In genomic region chr11:69948256-69949141, GRCh38 we compare ENCODE assay signal across 11 cellular contexts.
DNase-seq lines count a peak whose midpoint lies in the region; ATAC-seq, FAIRE-seq and TF ChIP-seq lines count a peak whose summit lies in the region.
"Had no signal": no experiment of that assay in that cellular context is flagged by ENCODE, and none has a peak within 500 bp of the region (broad histone marks: within the 10 kb centered on the region; RNA-seq: fewer than 3 reads in every experiment).

No MANE protein-coding gene starts in this region.

- 25% methylated on average over 19 of the region's 24 CpGs for WGBS in HepG2 (ENCODE audit: low lambda C conversion rate)

- POLR2A ChIA-PET in HepG2 (lab: Yijun Ruan, JAX), result no interaction called here

- DNase-seq in 8988T (peak; percentile 65), HT1080 (ENCODE audit: low read depth) (peak; percentile 89), brain microvascular endothelial cell (peak; percentile 56), HepG2 (ENCODE audit: low spot score) (peak; percentile 35), NK-92 (lab: John Stamatoyannopoulos, UW; ENCODE audit: unreplicated experiment) (no peak), occipital lobe (lab: John Stamatoyannopoulos, UW) (no peak)
- DNase-seq in activated CD4-positive, alpha-beta T cell treated with anti-CD3 and anti-CD28 coated beads, Interleukin-2, amount 50 U/mL, for 4 hours, result no peak
- DNase-seq in stimulated activated CD8-positive, alpha-beta memory T cell treated with anti-CD3 and anti-CD28 coated beads, Interleukin-4, amount 100 ng/mL, for 48 hours, result no peak
- DNase-seq: NCI-H1436; stimulated activated naive CD4-positive, alpha-beta T cell had no signal

- no peaks in the 10 kb centered on the region for H3K4me1 ChIP-seq in HepG2 (ENCODE audit: insufficient read depth, low read length)

- H3K4me2 ChIP-seq in HepG2 (ENCODE audit: low read depth, low read length), result no peak overlapping the region

- TF ChIP-seq POLR2A in HepG2 (IDR thresholded peaks at IDR 0.05; ENCODE audit: insufficient read depth in 1 of 2, low read depth in 2 of 2, low read length in 2 of 2), result no peak

- peak; percentile 32 for TF ChIP-seq CTCF in brain microvascular endothelial cell (IDR thresholded peaks at IDR 0.05; ENCODE audit: low read depth, low read length, missing control alignments)
- peak; percentile 65 for TF ChIP-seq CTCF in HepG2 (CRISPR knock-in tag; IDR thresholded peaks at IDR 0.05)

- CTCF ChIA-PET in HepG2 (lab: Yijun Ruan, JAX; ENCODE audit: low intra/inter-chr PET ratio, low total read pairs), result no interaction called here

- peaks cover 2% of the 10 kb centered on the region; the same call in 1 of the 2 replicates for H4K20me1 ChIP-seq in HepG2 (ENCODE audit: insufficient read depth, low read length)

- FAIRE-seq in HepG2 (lab: Jason Lieb, UNC), result no peak

- intact Hi-C loops in HepG2 (cut with micrococcal nuclease; ENCODE audit: unreplicated experiment), result no loop called here

- no peaks in the 10 kb centered on the region for H3K36me3 ChIP-seq in brain microvascular endothelial cell (replicated peaks)
- no peaks in the 10 kb centered on the region for H3K36me3 ChIP-seq in HepG2 (replicated peaks in 1 of 2; ENCODE audit: control insufficient read depth in 1 of 2, insufficient read depth in 2 of 2, low read length in 2 of 2)
- H3K36me3 ChIP-seq: right lobe of liver had no signal

- H3K27me3 ChIP-seq in brain microvascular endothelial cell (replicated peaks) (no peaks in the 10 kb centered on the region), HepG2 (ENCODE audit: control insufficient read depth in 1 of 2, insufficient read depth in 2 of 2, low read length in 2 of 2) (peaks cover 5 to 19% of the 10 kb centered on the region in 2 experiments; a peak in 2 of 5 replicates)
- H3K27me3 ChIP-seq: right lobe of liver had no signal

- TF ChIP-seq EP300 in HepG2 (IDR thresholded peaks at IDR 0.05; ENCODE audit: low read depth in 2 of 2, low read length in 2 of 2) (no peak), HepG2 (CRISPR knock-in tag; IDR thresholded peaks at IDR 0.05; ENCODE audit: borderline replicate concordance) (no peak)

- no peak overlapping the region for H3K9ac ChIP-seq in HepG2 (ENCODE audit: insufficient read depth, low read depth, low read length)

- no TSS peak for BruUV-seq in HepG2 (replicated peaks; lab: Mats Ljungman, UMichigan)

- TF ChIP-seq RAD21 in HepG2 (CRISPR knock-in tag; IDR thresholded peaks at IDR 0.05), result peak; percentile 46

- no peak overlapping the region for H2AFZ ChIP-seq in HepG2 (ENCODE audit: low read length)

- peak; percentile 41 for ATAC-seq in HepG2

- peaks cover 11% of the 10 kb centered on the region for H3K9me3 ChIP-seq in HepG2 (ENCODE audit: low read length)
- H3K9me3 ChIP-seq: right lobe of liver had no signal

- H3K27ac ChIP-seq in brain microvascular endothelial cell (peak overlapping the region; percentile 40), HepG2 (ENCODE audit: extremely low read length, insufficient read depth, low read length) (no peak overlapping the region)
- H3K27ac ChIP-seq: right lobe of liver had no signal

- H3K4me3 ChIP-seq in brain microvascular endothelial cell (ENCODE audit: low read depth, low read length), result no peak overlapping the region
- no peak overlapping the region for H3K4me3 ChIP-seq in HepG2 (replicated peaks in 1 of 3; ENCODE audit: insufficient read depth in 1 of 3, low read depth in 2 of 3, low read length in 3 of 3)
- H3K4me3 ChIP-seq: right lobe of liver had no signal

- in situ Hi-C loops in brain microvascular endothelial cell (cut with HindIII; ENCODE audit: low pct_ligation_motif_present, low sequenced_read_pairs), result no loop called here
- in situ Hi-C loops in HepG2 (cut with HindIII; ENCODE audit: extremely low pct_ligation_motif_present, low pct_unique_long_range_greater_than_20kb), result no loop called here

- H3K79me2 ChIP-seq in HepG2 (ENCODE audit: insufficient read depth, low read length), result no peaks in the 10 kb centered on the region

TF ChIP-seq in HepG2, 621 proteins besides CTCF, POLR2A, EP300 and RAD21:
- TF ChIP-seq, protein P1, sequence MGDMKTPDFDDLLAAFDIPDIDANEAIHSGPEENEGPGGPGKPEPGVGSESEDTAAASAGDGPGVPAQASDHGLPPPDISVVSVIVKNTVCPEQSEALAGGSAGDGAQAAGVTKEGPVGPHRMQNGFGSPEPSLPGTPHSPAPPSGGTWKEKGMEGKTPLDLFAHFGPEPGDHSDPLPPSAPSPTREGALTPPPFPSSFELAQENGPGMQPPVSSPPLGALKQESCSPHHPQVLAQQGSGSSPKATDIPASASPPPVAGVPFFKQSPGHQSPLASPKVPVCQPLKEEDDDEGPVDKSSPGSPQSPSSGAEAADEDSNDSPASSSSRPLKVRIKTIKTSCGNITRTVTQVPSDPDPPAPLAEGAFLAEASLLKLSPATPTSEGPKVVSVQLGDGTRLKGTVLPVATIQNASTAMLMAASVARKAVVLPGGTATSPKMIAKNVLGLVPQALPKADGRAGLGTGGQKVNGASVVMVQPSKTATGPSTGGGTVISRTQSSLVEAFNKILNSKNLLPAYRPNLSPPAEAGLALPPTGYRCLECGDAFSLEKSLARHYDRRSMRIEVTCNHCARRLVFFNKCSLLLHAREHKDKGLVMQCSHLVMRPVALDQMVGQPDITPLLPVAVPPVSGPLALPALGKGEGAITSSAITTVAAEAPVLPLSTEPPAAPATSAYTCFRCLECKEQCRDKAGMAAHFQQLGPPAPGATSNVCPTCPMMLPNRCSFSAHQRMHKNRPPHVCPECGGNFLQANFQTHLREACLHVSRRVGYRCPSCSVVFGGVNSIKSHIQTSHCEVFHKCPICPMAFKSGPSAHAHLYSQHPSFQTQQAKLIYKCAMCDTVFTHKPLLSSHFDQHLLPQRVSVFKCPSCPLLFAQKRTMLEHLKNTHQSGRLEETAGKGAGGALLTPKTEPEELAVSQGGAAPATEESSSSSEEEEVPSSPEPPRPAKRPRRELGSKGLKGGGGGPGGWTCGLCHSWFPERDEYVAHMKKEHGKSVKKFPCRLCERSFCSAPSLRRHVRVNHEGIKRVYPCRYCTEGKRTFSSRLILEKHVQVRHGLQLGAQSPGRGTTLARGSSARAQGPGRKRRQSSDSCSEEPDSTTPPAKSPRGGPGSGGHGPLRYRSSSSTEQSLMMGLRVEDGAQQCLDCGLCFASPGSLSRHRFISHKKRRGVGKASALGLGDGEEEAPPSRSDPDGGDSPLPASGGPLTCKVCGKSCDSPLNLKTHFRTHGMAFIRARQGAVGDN (CRISPR knock-in tag; IDR thresholded peaks at IDR 0.05), result peak; percentile 45; the same call in 1 of the 2 replicates
- 0 out of 2 replicates have a peak, but pooled peaks have one; percentile 24 for TF ChIP-seq HNRNPL (IDR thresholded peaks at IDR 0.05; ENCODE audit: low read depth, low read length)
- peak; percentile 58 for TF ChIP-seq STAG1 (CRISPR knock-in tag; IDR thresholded peaks at IDR 0.05)
- TF ChIP-seq, protein P2, sequence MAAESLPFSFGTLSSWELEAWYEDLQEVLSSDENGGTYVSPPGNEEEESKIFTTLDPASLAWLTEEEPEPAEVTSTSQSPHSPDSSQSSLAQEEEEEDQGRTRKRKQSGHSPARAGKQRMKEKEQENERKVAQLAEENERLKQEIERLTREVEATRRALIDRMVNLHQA (CRISPR knock-in tag; IDR thresholded peaks at IDR 0.05), result no peak
- 0 out of 2 replicates have a peak, but pooled peaks have one; percentile 22 for TF ChIP-seq ZNF225 (CRISPR knock-in tag; IDR thresholded peaks at IDR 0.05)
- peak; percentile 56; the same call in 1 of the 2 replicates for TF ChIP-seq MAX (IDR thresholded peaks at IDR 0.05)
- no peak for TF ChIP-seq ATF7-NPFF (CRISPR knock-in tag; IDR thresholded peaks at IDR 0.05; ENCODE audit: low read depth)
- peak; percentile 55 for TF ChIP-seq FOSL2 (CRISPR knock-in tag; IDR thresholded peaks at IDR 0.05)
- TF ChIP-seq ZNF598 (CRISPR knock-in tag; IDR thresholded peaks at IDR 0.05; ENCODE audit: borderline replicate concordance), result 0 out of 2 replicates have a peak, but pooled peaks have one; percentile 46

Comparison
In these comparisons a context has a peak if more than half of its experiments do, and no peak if none do; other contexts are left out.
1. DNase-seq: peak in 8988T (single experiment), HT1080 (single experiment), brain microvascular endothelial cell (single experiment) and HepG2 (single experiment); none in NK-92 (single experiment), activated CD4-positive, alpha-beta T cell treated with anti-CD3 and anti-CD28 coated beads, Interleukin-2, amount 50 U/mL, for 4 hours (0 of 2), stimulated activated CD8-positive, alpha-beta memory T cell treated with anti-CD3 and anti-CD28 coated beads, Interleukin-4, amount 100 ng/mL, for 48 hours (single experiment) and occipital lobe (single experiment).